ENCODE assay signal across 27 cellular contexts in the genomic region with DNA sequence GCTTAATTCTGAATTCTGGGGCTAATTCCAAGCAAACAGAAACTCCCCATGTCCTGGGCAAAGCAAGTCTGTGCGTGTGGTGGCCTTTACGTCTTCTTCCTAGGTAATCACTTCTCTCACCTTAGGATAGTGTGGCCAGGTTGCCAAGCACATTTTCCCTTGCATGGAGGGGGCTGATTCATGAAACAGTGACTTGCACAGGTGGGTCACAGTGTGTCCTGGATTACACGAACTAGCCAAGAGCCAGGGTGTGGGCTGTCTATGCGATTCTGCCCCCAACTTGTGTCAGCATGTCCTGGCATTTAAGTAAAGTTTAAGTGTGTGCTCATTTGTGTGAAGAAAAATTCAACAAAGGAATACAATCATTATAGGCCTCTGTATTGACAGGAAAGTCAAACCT.
"Had no signal": no experiment of that assay in that cellular context is flagged by ENCODE, and none has a peak within 500 bp of the region (broad histone marks: within the 10 kb centered on the region; RNA-seq: fewer than 3 reads in every experiment).

No MANE protein-coding gene starts in this region.

- H3K4me3 Mint-ChIP-seq: activated B cell treated with CpG ODN at 0.5 μM for 24 hours; activated naive CD8-positive, alpha-beta T cell; activated T-cell treated with anti-CD3 and anti-CD28 coated beads, Interleukin-2, amount 50 U/mL, for 72 hours; natural killer cell treated with Interleukin-12 subunit alpha and Interleukin-12 subunit beta and Interleukin-15 and Interleukin-18, amount 100 ng/mL, for 72 hours had no signal

- H3K36me3 Mint-ChIP-seq: activated naive CD8-positive, alpha-beta T cell; natural killer cell treated with Interleukin-12 subunit alpha and Interleukin-12 subunit beta and Interleukin-15 and Interleukin-18, amount 100 ng/mL, for 72 hours had no signal

- FAIRE-seq: endometrium had no signal

- H3K9me3 Mint-ChIP-seq: activated B cell treated with CpG ODN at 0.5 μM for 24 hours; natural killer cell treated with Interleukin-12 subunit alpha and Interleukin-12 subunit beta and Interleukin-15 and Interleukin-18, amount 100 ng/mL, for 72 hours had no signal

- H3K27me3 ChIP-seq: body of pancreas, cardiac muscle cell, colonic mucosa, left lung, tibial nerve had no signal

- DNase-seq: activated B cell treated with CpG ODN at 0.5 μM for 24 hours; activated CD4-positive, alpha-beta T cell treated with anti-CD3 and anti-CD28 coated beads, Interleukin-2, amount 50 U/mL, for 4 hours; activated naive CD4-positive, alpha-beta T cell treated with Interleukin-2 at 50 U/mL for 16 hours; activated T-cell treated with anti-CD3 and anti-CD28 coated beads for 4 hours; activated T-cell treated with anti-CD3 and anti-CD28 coated beads, Interleukin-2, amount 50 U/mL, for 72 hours; aorta; body of pancreas; cerebellar nuclear complex; colonic mucosa; effector CD8-positive, alpha-beta T cell; erythroblast; foreskin melanocyte; heart right ventricle; left lung; lower lobe of right lung; mesendoderm; mucosa of descending colon; posterior cingulate gyrus; right cardiac atrium; spleen; stimulated activated naive CD4-positive, alpha-beta T cell; T-helper 2 cell had no signal

- H3K4me1 ChIP-seq: body of pancreas, colonic mucosa, heart right ventricle, left lung, lower lobe of right lung, spleen, tibial nerve had no signal

- H3K27ac Mint-ChIP-seq: activated B cell treated with CpG ODN at 0.5 μM for 24 hours; activated naive CD8-positive, alpha-beta T cell; activated T-cell treated with anti-CD3 and anti-CD28 coated beads, Interleukin-2, amount 50 U/mL, for 72 hours; natural killer cell treated with Interleukin-12 subunit alpha and Interleukin-12 subunit beta and Interleukin-15 and Interleukin-18, amount 100 ng/mL, for 72 hours had no signal

- H3K27ac ChIP-seq: body of pancreas, cardiac muscle cell, colonic mucosa, heart right ventricle, left lung, lower lobe of right lung, spleen, tibial nerve had no signal

- H3K4me3 ChIP-seq: body of pancreas, cardiac muscle cell, colonic mucosa, heart right ventricle, left lung, lower lobe of right lung, mucosa of descending colon, spleen, tibial nerve had no signal

- H3K36me3 ChIP-seq: cardiac muscle cell, colonic mucosa, heart right ventricle, left lung, lower lobe of right lung, spleen, tibial nerve had no signal

- H3K4me1 Mint-ChIP-seq: activated B cell treated with CpG ODN at 0.5 μM for 24 hours had no signal

- ATAC-seq: activated T-cell treated with anti-CD3 and anti-CD28 coated beads, Interleukin-2, amount 50 U/mL, for 72 hours; body of pancreas; heart right ventricle; left lung; lower lobe of right lung; mucosa of descending colon; right cardiac atrium had no signal

- H3K9me3 ChIP-seq: body of pancreas, colonic mucosa, heart right ventricle, left lung, lower lobe of right lung, mucosa of descending colon, spleen, tibial nerve had no signal
